ENCODE assay signal across 20 cellular contexts in the genomic region with DNA sequence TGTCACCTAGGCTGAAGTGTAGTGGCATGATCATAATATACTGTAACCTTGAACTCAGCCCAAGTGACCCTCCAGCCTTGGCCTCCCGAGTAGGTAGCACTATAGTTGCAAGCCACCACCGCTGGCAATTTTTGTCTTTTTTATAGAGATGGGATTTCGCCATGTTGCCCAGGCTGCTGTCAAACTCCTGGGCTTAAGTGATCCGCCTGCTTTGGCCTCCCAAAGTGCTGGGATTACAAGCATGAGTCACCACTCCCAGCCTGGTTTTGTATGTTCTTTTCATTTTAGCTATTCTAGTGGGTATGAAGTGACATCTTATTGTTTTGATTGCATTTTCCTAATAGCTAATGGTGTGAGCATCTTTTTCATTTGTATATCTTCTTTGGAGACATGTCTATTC. TPM values are rescaled to one million over a fixed set of nuclear protein-coding genes. Genes with fewer than 3 reads are reported as not detected.
DNase-seq lines count a peak whose midpoint lies in the region; ATAC-seq, FAIRE-seq and TF ChIP-seq lines count a peak whose summit lies in the region.
"Had no signal": no experiment of that assay in that cellular context is flagged by ENCODE, and none has a peak within 500 bp of the region (broad histone marks: within the 10 kb centered on the region; RNA-seq: fewer than 3 reads in every experiment).

No MANE protein-coding gene starts in this region.

- peaks cover 5% of the 10 kb centered on the region for H3K4me1 ChIP-seq in A673 (ENCODE audit: insufficient read depth, low read length, poor library complexity, severe bottlenecking)
- peaks cover 11% of the 10 kb centered on the region for H3K4me1 ChIP-seq in HepG2 (ENCODE audit: insufficient read depth, low read length)

- H3K79me2 ChIP-seq in HepG2 (ENCODE audit: insufficient read depth, low read length): no peaks in the 10 kb centered on the region

- no peak for TF ChIP-seq RAD21 in HepG2 (CRISPR knock-in tag; IDR thresholded peaks at IDR 0.05)

- H3K36me3 ChIP-seq in A673 (ENCODE audit: insufficient read depth, low read length, poor library complexity, severe bottlenecking): no peaks in the 10 kb centered on the region
- no peaks in the 10 kb centered on the region for H3K36me3 ChIP-seq in HepG2 (replicated peaks in 1 of 2; ENCODE audit: control insufficient read depth in 1 of 2, insufficient read depth in 2 of 2, low read length in 2 of 2)

- H3K4me3 ChIP-seq in A673 (ENCODE audit: low read depth, low read length, poor library complexity, severe bottlenecking) (no peak overlapping the region), fibroblast of mammary gland (ENCODE audit: control insufficient read depth, low read depth, low read length) (no peak overlapping the region), HepG2 (replicated peaks in 1 of 3; ENCODE audit: insufficient read depth in 1 of 3, low read depth in 2 of 3, low read length in 3 of 3) (no peak overlapping the region)
- H3K4me3 ChIP-seq: skin epidermis had no signal

- H3K9me3 ChIP-seq in A673 (ENCODE audit: low read depth, low read length, poor library complexity, severe bottlenecking) (no peaks in the 10 kb centered on the region), HepG2 (ENCODE audit: low read length) (no peaks in the 10 kb centered on the region)

- no peak overlapping the region for H3K27ac ChIP-seq in A673 (ENCODE audit: low read depth, low read length, poor library complexity, severe bottlenecking)
- no peak overlapping the region for H3K27ac ChIP-seq in HepG2 (ENCODE audit: extremely low read length, insufficient read depth, low read length)
- H3K27ac ChIP-seq: C4-2B, skin epidermis had no signal

- DNase-seq in A673 (ENCODE audit: low spot score) (peak; percentile 59), HT1080 (ENCODE audit: low read depth) (peak; percentile 38), astrocyte of the hippocampus (ENCODE audit: low read depth, low spot score) (peak; percentile 29), fibroblast of mammary gland (ENCODE audit: low read depth) (peak; percentile 30), dermis blood vessel endothelial cell (no peak), HepG2 (ENCODE audit: low spot score) (no peak)
- DNase-seq: ACHN; activated effector memory CD4-positive, alpha-beta T cell treated with Interleukin-2 at 50 U/mL for 16 hours; activated naive CD8-positive, alpha-beta T cell treated with anti-CD3 and anti-CD28 coated beads, Interleukin-2, amount 10 ng/mL, durations not matched to agents 7 days and 5 days; Calu3; NCI-H2081 treated with DMSO at 0.1 percent for 48 hours; NCI-H510A treated with DMSO at 0.1 percent for 48 hours; RPMI8226; stimulated activated CD4-positive, alpha-beta T cell treated with anti-CD3 and anti-CD28 coated beads, Interleukin-1b, Interleukin-23, amount 100 ng/mL, for 48 hours had no signal

- TF ChIP-seq EP300 in HepG2 (IDR thresholded peaks at IDR 0.05; ENCODE audit: low read depth in 2 of 2, low read length in 2 of 2): no peak
- TF ChIP-seq EP300 in HepG2 (CRISPR knock-in tag; IDR thresholded peaks at IDR 0.05; ENCODE audit: borderline replicate concordance): no peak

- POLR2A ChIA-PET in A673 (lab: Charles Lee; ENCODE audit: low non-redundant PET): no interaction called here
- POLR2A ChIA-PET in HepG2 (lab: Yijun Ruan, JAX): no interaction called here

- H4K20me1 ChIP-seq in HepG2 (ENCODE audit: insufficient read depth, low read length): no peaks in the 10 kb centered on the region

- in situ Hi-C loops in HepG2 (cut with HindIII; ENCODE audit: extremely low pct_ligation_motif_present, low pct_unique_long_range_greater_than_20kb): no loop called here

- intact Hi-C loops in A673 (cut with micrococcal nuclease; ENCODE audit: unreplicated experiment): no loop called here
- intact Hi-C loops in HepG2 (cut with micrococcal nuclease; ENCODE audit: unreplicated experiment): no loop called here

- BruUV-seq in A673 (replicated peaks; lab: Mats Ljungman, UMichigan) (no TSS peak), HepG2 (replicated peaks; lab: Mats Ljungman, UMichigan) (no TSS peak)

- TF ChIP-seq CTCF in A673 (conservative IDR thresholded peaks at IDR 0.05; ENCODE audit: low read depth, low read length) (no peak), fibroblast of mammary gland (conservative IDR thresholded peaks at IDR 0.05; ENCODE audit: control insufficient read depth, insufficient read depth, low read depth, low read length) (no peak), HepG2 (CRISPR knock-in tag; IDR thresholded peaks at IDR 0.05) (no peak)

- H3K9ac ChIP-seq in HepG2 (ENCODE audit: insufficient read depth, low read depth, low read length): no peak overlapping the region

- no peak overlapping the region for H3K4me2 ChIP-seq in HepG2 (ENCODE audit: low read depth, low read length)

- H3K27me3 ChIP-seq in A673 (replicated peaks; ENCODE audit: insufficient read depth, low read depth, low read length, poor library complexity) (no peaks in the 10 kb centered on the region), HepG2 (ENCODE audit: control insufficient read depth in 1 of 2, insufficient read depth in 2 of 2, low read length in 2 of 2) (peaks cover 2 to 7% of the 10 kb centered on the region in 2 experiments; a peak in 2 of 5 replicates)

- no peak for TF ChIP-seq POLR2A in HepG2 (IDR thresholded peaks at IDR 0.05; ENCODE audit: insufficient read depth in 1 of 2, low read depth in 2 of 2, low read length in 2 of 2)

- no peak overlapping the region for H2AFZ ChIP-seq in HepG2 (ENCODE audit: low read length)

- 20% methylated on average over 4 of the region's 4 CpGs for WGBS in HepG2 (ENCODE audit: low lambda C conversion rate)

- CTCF ChIA-PET in A673 (lab: Charles Lee) (no interaction called here), HepG2 (lab: Yijun Ruan, JAX; ENCODE audit: low intra/inter-chr PET ratio, low total read pairs) (no interaction called here)

- ATAC-seq in GM21515 (IDR thresholded peaks at IDR 0.05; ENCODE audit: unreplicated experiment) (no peak), HepG2 (no peak), GM21381 (IDR thresholded peaks at IDR 0.05; ENCODE audit: unreplicated experiment) (no peak)

- no peak for FAIRE-seq in HepG2 (lab: Jason Lieb, UNC)
- FAIRE-seq: G401.6, urothelium cell line had no signal

RNA-seq across cellular contexts. Expression of gene EXOC6B, which starts 11.3 kb away (rescaled TPM):
- total RNA-seq in A673 (2021): 138 and 146 TPM in 2 replicates
- 5.1 and 6.8 TPM in 2 replicates for total RNA-seq in HT1080 (2014; rRNA removed; shearing (Covaris generic))
- 4.7 and 5.8 TPM in 2 replicates for polyA plus RNA-seq in HT1080 (2015; cell fraction: cytosol; rRNA removed)
- 12.4 and 14.4 TPM in 2 replicates for polyA plus RNA-seq in HT1080 (2015; cell fraction: nucleus; rRNA removed)
- total RNA-seq in dermis blood vessel endothelial cell: 23.3 and 45.7 TPM in 2 replicates
- 15.9 and 28.4 TPM in 2 replicates for total RNA-seq in HepG2 (2016; rRNA removed; fragmentation: Illumina TruSeq; extraction: Trizol)
- total RNA-seq in HepG2 (2016; cell fraction: cytosol; rRNA removed; fragmentation: Illumina TruSeq; extraction: Trizol; ENCODE audit: low read depth): 21.5 and 21.7 TPM in 2 replicates
- 15.1 and 26.4 TPM in 2 replicates for total RNA-seq in HepG2 (2016; cell fraction: insoluble cytoplasmic fraction; rRNA removed; fragmentation: Illumina TruSeq; extraction: Trizol)
- 6.5 and 7.7 TPM in 2 replicates for total RNA-seq in HepG2 (2016; cell fraction: membrane; rRNA removed; fragmentation: Illumina TruSeq; extraction: Trizol)
- total RNA-seq in HepG2 (2016; cell fraction: nucleus; rRNA removed; fragmentation: Illumina TruSeq; extraction: Trizol): 27.6 and 32.1 TPM in 2 replicates
- 9.1 and 10.0 TPM in 2 replicates for polyA plus RNA-seq in HepG2 (2011; rRNA removed)
- polyA plus RNA-seq in HepG2 (2011; cell fraction: cytosol; rRNA removed): 6.7 and 7.0 TPM in 2 replicates
- polyA plus RNA-seq in HepG2 (2011; cell fraction: nucleus; rRNA removed): 10.0 and 10.7 TPM in 2 replicates
- polyA plus RNA-seq in HepG2 (2012): 6.2 and 7.1 TPM in 2 replicates
- 0.36 and 0.58 TPM in 2 replicates for polyA plus RNA-seq in HepG2 (2016; cell fraction: cytosol; fragmentation: Illumina TruSeq; extraction: Trizol; ENCODE audit: low read depth)
- polyA plus RNA-seq in HepG2 (2016; cell fraction: insoluble cytoplasmic fraction; fragmentation: Illumina TruSeq; extraction: Trizol; ENCODE audit: low read depth): 17.2 and 17.6 TPM in 2 replicates
- polyA plus RNA-seq in HepG2 (2016; cell fraction: membrane; fragmentation: Illumina TruSeq; extraction: Trizol; ENCODE audit: low read depth): 1.5 and 1.7 TPM in 2 replicates
- polyA plus RNA-seq in HepG2 (2016; cell fraction: nucleus; fragmentation: Illumina TruSeq; extraction: Trizol; ENCODE audit: insufficient read depth, low read depth): 12.3 and 13.8 TPM in 2 replicates
- 31.1 and 34.5 TPM in 2 replicates for polyA minus RNA-seq in HepG2 (2011; rRNA and poly(A)+ RNA removed; ENCODE audit: low replicate concordance)
- polyA minus RNA-seq in HepG2 (2011; cell fraction: cytosol; rRNA and poly(A)+ RNA removed): 19.1 and 24.2 TPM in 2 replicates
- polyA minus RNA-seq in HepG2 (2011; cell fraction: nucleus; rRNA and poly(A)+ RNA removed): 53.9 and 61.8 TPM in 2 replicates

RNA-seq across cellular contexts. Expression of gene SPR, which starts 50.0 kb away (rescaled TPM):
- 22.6 and 25.6 TPM in 2 replicates for total RNA-seq in A673 (2021)
- total RNA-seq in HT1080 (2014; rRNA removed; shearing (Covaris generic)): 62.4 and 64.4 TPM in 2 replicates
- 43.3 and 48.2 TPM in 2 replicates for polyA plus RNA-seq in HT1080 (2015; cell fraction: cytosol; rRNA removed)
- polyA plus RNA-seq in HT1080 (2015; cell fraction: nucleus; rRNA removed): 24.9 and 26.2 TPM in 2 replicates
- 51.7 and 52.4 TPM in 2 replicates for total RNA-seq in dermis blood vessel endothelial cell
- 85.0 and 96.0 TPM in 2 replicates for total RNA-seq in HepG2 (2016; rRNA removed; fragmentation: Illumina TruSeq; extraction: Trizol)
- total RNA-seq in HepG2 (2016; cell fraction: cytosol; rRNA removed; fragmentation: Illumina TruSeq; extraction: Trizol; ENCODE audit: low read depth): 38.7 and 40.4 TPM in 2 replicates
- total RNA-seq in HepG2 (2016; cell fraction: insoluble cytoplasmic fraction; rRNA removed; fragmentation: Illumina TruSeq; extraction: Trizol): 80.0 and 95.9 TPM in 2 replicates
- total RNA-seq in HepG2 (2016; cell fraction: membrane; rRNA removed; fragmentation: Illumina TruSeq; extraction: Trizol): 62.4 and 65.7 TPM in 2 replicates
- total RNA-seq in HepG2 (2016; cell fraction: nucleus; rRNA removed; fragmentation: Illumina TruSeq; extraction: Trizol): 45.5 and 49.4 TPM in 2 replicates
- 32.4 and 34.0 TPM in 2 replicates for polyA plus RNA-seq in HepG2 (2011; rRNA removed)
- 36.8 and 38.2 TPM in 2 replicates for polyA plus RNA-seq in HepG2 (2011; cell fraction: cytosol; rRNA removed)
- 13.3 and 15.7 TPM in 2 replicates for polyA plus RNA-seq in HepG2 (2011; cell fraction: nucleus; rRNA removed)
- polyA plus RNA-seq in HepG2 (2012): 30.9 and 32.8 TPM in 2 replicates
- 35.7 and 40.5 TPM in 2 replicates for polyA plus RNA-seq in HepG2 (2016; cell fraction: cytosol; fragmentation: Illumina TruSeq; extraction: Trizol; ENCODE audit: low read depth)
- 74.6 and 78.4 TPM in 2 replicates for polyA plus RNA-seq in HepG2 (2016; cell fraction: insoluble cytoplasmic fraction; fragmentation: Illumina TruSeq; extraction: Trizol; ENCODE audit: low read depth)
- 47.2 and 51.0 TPM in 2 replicates for polyA plus RNA-seq in HepG2 (2016; cell fraction: membrane; fragmentation: Illumina TruSeq; extraction: Trizol; ENCODE audit: low read depth)
- 75.3 and 78.1 TPM in 2 replicates for polyA plus RNA-seq in HepG2 (2016; cell fraction: nucleus; fragmentation: Illumina TruSeq; extraction: Trizol; ENCODE audit: insufficient read depth, low read depth)
- 28.6 and 36.6 TPM in 2 replicates for polyA minus RNA-seq in HepG2 (2011; rRNA and poly(A)+ RNA removed; ENCODE audit: low replicate concordance)
- 12.9 and 13.5 TPM in 2 replicates for polyA minus RNA-seq in HepG2 (2011; cell fraction: cytosol; rRNA and poly(A)+ RNA removed)
- 5.4 and 8.7 TPM in 2 replicates for polyA minus RNA-seq in HepG2 (2011; cell fraction: nucleus; rRNA and poly(A)+ RNA removed)

Comparison
In these comparisons a context has a peak if more than half of its experiments do, and no peak if none do; other contexts are left out.
1. DNase-seq: peak in A673 (single experiment), HT1080 (single experiment), astrocyte of the hippocampus (single experiment) and fibroblast of mammary gland (single experiment); none in dermis blood vessel endothelial cell (single experiment) and HepG2 (single experiment).